34 cellular contexts compared by ENCODE assay signal in the genomic region with DNA sequence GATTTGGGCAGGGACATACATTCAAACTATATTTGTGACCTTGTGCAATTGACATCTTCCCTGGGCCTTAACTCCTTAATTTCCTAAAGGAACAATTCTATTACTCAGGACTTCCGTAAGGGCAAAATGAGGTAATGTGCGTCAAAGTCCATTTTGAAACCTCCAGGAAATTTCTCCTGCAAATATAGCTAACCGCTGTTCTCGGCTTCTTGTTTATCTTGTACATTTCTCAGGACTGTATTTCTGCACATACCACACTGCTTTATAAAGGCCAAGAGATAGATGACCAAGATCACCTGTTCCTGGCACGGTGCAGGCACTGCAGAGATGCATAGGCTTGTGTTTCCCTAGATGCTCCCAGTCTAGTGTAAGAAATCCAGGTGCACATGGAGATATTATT.
"Had no signal": no experiment of that assay in that cellular context is flagged by ENCODE, and none has a peak within 500 bp of the region (broad histone marks: within the 10 kb centered on the region; RNA-seq: fewer than 3 reads in every experiment).

No MANE protein-coding gene starts in this region.

- DNase-seq: Karpas-422, Kasumi-1, MG63, MM.1S, MV-4-11, NCI-H1048, NCI-H1092, NCI-H1092 treated with DMSO at 0.1 percent for 48 hours, NCI-H1105, NCI-H1105 treated with DMSO at 0.1 percent for 48 hours, NCI-H1417, NCI-H1417 treated with DMSO at 0.1 percent for 48 hours, NCI-H1436, NCI-H1436 treated with DMSO at 0.1 percent for 48 hours, NCI-H146, NCI-H1694, NCI-H1694 treated with DMSO at 0.1 percent for 48 hours, NCI-H187, NCI-H187 treated with DMSO at 0.1 percent for 48 hours, NCI-H1930, NCI-H2029, NCI-H2029 treated with DMSO at 0.1 percent for 48 hours, NCI-H2081, NCI-H2081 treated with DMSO at 0.1 percent for 48 hours, NCI-H2107, NCI-H2171, NCI-H2171 treated with DMSO at 0.1 percent for 48 hours, NCI-H2227 treated with DMSO at 0.1 percent for 48 hours, NCI-H226, NCI-H345, NCI-H446, NCI-H446 treated with DMSO at 0.1 percent for 48 hours, NCI-H510A, NCI-H510A treated with DMSO at 0.1 percent for 48 hours had no signal

- H3K9me3 ChIP-seq: MG63 had no signal

- H3K36me3 ChIP-seq: MG63 had no signal

- H3K4me3 ChIP-seq: MG63 had no signal
